Comparison of ENCODE assay signal across 9 cellular contexts in genomic region chr11:12815150-12815523, GRCh38.
DNase-seq lines count a peak whose midpoint lies in the region; ATAC-seq and TF ChIP-seq lines count a peak whose summit lies in the region.
"Had no signal": no experiment of that assay in that cellular context is flagged by ENCODE, and none has a peak within 500 bp of the region (broad histone marks: within the 10 kb centered on the region; RNA-seq: fewer than 3 reads in every experiment).

No MANE protein-coding gene starts in this region.

- H3K9me3 Mint-ChIP-seq in nephron progenitor cell, result no peaks in the 10 kb centered on the region

- H3K9ac ChIP-seq in duodenal mucosa (ENCODE audit: low read depth in 1 of 2, low read length in 2 of 2), result peak overlapping the region in 1 of 2 donors; percentile 40

- H3K4me3 Mint-ChIP-seq in nephron progenitor cell, result no peak overlapping the region

- TF ChIP-seq CTCF in cardiac muscle cell (IDR thresholded peaks at IDR 0.05; ENCODE audit: low read depth, low read length) (no peak), nephron progenitor cell (IDR thresholded peaks at IDR 0.05) (no peak)

- DNase-seq in cardiac muscle cell (ENCODE audit: low read depth in 1 of 2, low spot score in 1 of 2) (no peak), Right ventricle myocardium inferior (ENCODE audit: missing footprints) (no peak), nephron progenitor cell (no peak), COLO829 (ENCODE audit: low spot score) (no peak), NCI-H526 (lab: John Stamatoyannopoulos, UW) (no peak)
- no peak for DNase-seq in activated CD4-positive, CD25-positive, alpha-beta regulatory T cell treated with anti-CD3 and anti-CD28 coated beads, Interleukin-2, amount 50 U/mL, for 72 hours
- DNase-seq: NCI-H187 had no signal

- H3K27ac Mint-ChIP-seq in nephron progenitor cell, result peak overlapping the region; percentile 98

- H3K27ac ChIP-seq in cardiac muscle cell (peak overlapping the region; percentile 63), duodenal mucosa (ENCODE audit: low read depth, low read length) (no peak overlapping the region), urinary bladder (ENCODE audit: low read depth) (peak overlapping the region; percentile 60)

- peaks cover 21% of the 10 kb centered on the region for H3K36me3 Mint-ChIP-seq in nephron progenitor cell (ENCODE audit: low read depth)

- no peaks in the 10 kb centered on the region for H3K36me3 ChIP-seq in cardiac muscle cell
- H3K36me3 ChIP-seq in duodenal mucosa (ENCODE audit: control insufficient read depth in 1 of 2, insufficient read depth in 2 of 2, low read length in 2 of 2), result no peaks in the 10 kb centered on the region
- no peaks in the 10 kb centered on the region for H3K36me3 ChIP-seq in urinary bladder (ENCODE audit: insufficient read depth)

- WGBS in urinary bladder, result 2% methylated on average over 3 of the region's 3 CpGs

- H3K9me3 ChIP-seq in cardiac muscle cell (ENCODE audit: low read depth) (no peaks in the 10 kb centered on the region), duodenal mucosa (ENCODE audit: control insufficient read depth in 1 of 2, low read length in 2 of 2) (no peaks in the 10 kb centered on the region)

- H3K27me3 Mint-ChIP-seq in nephron progenitor cell (ENCODE audit: low read depth, poor library complexity), result no peaks in the 10 kb centered on the region

- H3K4me1 ChIP-seq in cardiac muscle cell (ENCODE audit: low read depth), result peaks cover 39% of the 10 kb centered on the region
- peaks cover 21 to 30% of the 10 kb centered on the region in 2 donors for H3K4me1 ChIP-seq in duodenal mucosa (ENCODE audit: control insufficient read depth in 1 of 2, insufficient read depth in 2 of 2, low read length in 2 of 2)
- H3K4me1 ChIP-seq in urinary bladder (ENCODE audit: insufficient read depth), result no peaks in the 10 kb centered on the region

- intact Hi-C loops in Right ventricle myocardium inferior (cut with DNase I), result no loop called here

- no peak for ATAC-seq in Right ventricle myocardium inferior

- peaks cover 81% of the 10 kb centered on the region for H3K4me1 Mint-ChIP-seq in nephron progenitor cell

- no peak overlapping the region for H3K4me3 ChIP-seq in cardiac muscle cell
- H3K4me3 ChIP-seq in duodenal mucosa (ENCODE audit: low read depth in 1 of 2, low read length in 2 of 2), result peak overlapping the region; percentile 37 to 52
- H3K4me3 ChIP-seq in urinary bladder (ENCODE audit: low read depth, low read length), result no peak overlapping the region

- H3K27me3 ChIP-seq in cardiac muscle cell (no peaks in the 10 kb centered on the region), duodenal mucosa (ENCODE audit: control insufficient read depth in 1 of 2, insufficient read depth in 2 of 2, low read length in 2 of 2) (no peaks in the 10 kb centered on the region)

Comparison
In these comparisons a context has a peak if more than half of its experiments do, and no peak if none do; other contexts are left out.
1. H3K4me3 ChIP-seq: peak in duodenal mucosa (2 of 2); none in cardiac muscle cell (single experiment) and urinary bladder (single experiment).